ENCODE assay signal across 1 cellular context in genomic region chr10:101107771-101108170, GRCh38.
TF ChIP-seq lines count a peak whose summit lies in the region.

No MANE protein-coding gene starts in this region.

TF ChIP-seq in IMR-90, 13 proteins besides CTCF, POLR2A, EP300 and RAD21:
- TF ChIP-seq RCOR1 (IDR thresholded peaks at IDR 0.05; ENCODE audit: insufficient replicate concordance, low read length) (no peak), USF2 (IDR thresholded peaks at IDR 0.05; ENCODE audit: low read depth, low read length) (no peak), CEBPB (IDR thresholded peaks at IDR 0.05; ENCODE audit: low read depth, low read length) (no peak), MAZ (IDR thresholded peaks at IDR 0.05; ENCODE audit: borderline replicate concordance, low read depth, low read length) (no peak), MXI1 (IDR thresholded peaks at IDR 0.05; ENCODE audit: borderline replicate concordance, low read depth, low read length) (no peak), RFX5 (IDR thresholded peaks at IDR 0.05; ENCODE audit: low read depth, low read length) (no peak), SMC3 (IDR thresholded peaks at IDR 0.05; ENCODE audit: low read depth, low read length) (no peak), ELK1 (IDR thresholded peaks at IDR 0.05; ENCODE audit: borderline replicate concordance, low read depth, low read length) (no peak), NFE2L2 (IDR thresholded peaks at IDR 0.05; ENCODE audit: low read depth, low read length) (no peak), CHD1 (IDR thresholded peaks at IDR 0.05; ENCODE audit: low read depth, low read length) (no peak)
